ENCODE assay signal across 1 cellular context in genomic region chr3:100708989-100709839, GRCh38.
TF ChIP-seq lines count a peak whose summit lies in the region.

Gene TFG, plus strand, starts transcription at chr3:100709494. Its CDS starts 4,192 bp downstream, at chr3:100713686.

TF ChIP-seq in WTC11, 78 proteins besides CTCF, POLR2A, EP300 and RAD21 (continued from another document):
- TF ChIP-seq ARID4B (CRISPR knock-in tag; IDR thresholded peaks at IDR 0.05; ENCODE audit: borderline replicate concordance) (no peak), HMGXB4 (CRISPR knock-in tag; IDR thresholded peaks at IDR 0.05) (peak; percentile 62; the same call in 1 of the 2 replicates), ZNF423 (CRISPR knock-in tag; IDR thresholded peaks at IDR 0.05) (no peak), ZNF281 (CRISPR knock-in tag; IDR thresholded peaks at IDR 0.05) (no peak), TCF7 (CRISPR knock-in tag; IDR thresholded peaks at IDR 0.05; ENCODE audit: low read depth) (0 out of 2 replicates have a peak, but pooled peaks have one; percentile 12), ERG (CRISPR knock-in tag; IDR thresholded peaks at IDR 0.05) (0 out of 2 replicates have a peak, but pooled peaks have one; percentile 31), ESRRA (CRISPR knock-in tag; IDR thresholded peaks at IDR 0.05; ENCODE audit: borderline replicate concordance) (0 out of 2 replicates have a peak, but pooled peaks have one; percentile 33), CREM (CRISPR knock-in tag; IDR thresholded peaks at IDR 0.05) (peak; percentile 80), ZNF416 (CRISPR knock-in tag; IDR thresholded peaks at IDR 0.05) (0 out of 2 replicates have a peak, but pooled peaks have one; percentile 13), SP1 (CRISPR knock-in tag; conservative IDR thresholded peaks at IDR 0.05) (peak; percentile 70; the same call in 1 of the 2 replicates), ZBTB43 (CRISPR knock-in tag; IDR thresholded peaks at IDR 0.05) (0 out of 2 replicates have a peak, but pooled peaks have one; percentile 49)
